24 cellular contexts compared by ENCODE assay signal in the genomic region with DNA sequence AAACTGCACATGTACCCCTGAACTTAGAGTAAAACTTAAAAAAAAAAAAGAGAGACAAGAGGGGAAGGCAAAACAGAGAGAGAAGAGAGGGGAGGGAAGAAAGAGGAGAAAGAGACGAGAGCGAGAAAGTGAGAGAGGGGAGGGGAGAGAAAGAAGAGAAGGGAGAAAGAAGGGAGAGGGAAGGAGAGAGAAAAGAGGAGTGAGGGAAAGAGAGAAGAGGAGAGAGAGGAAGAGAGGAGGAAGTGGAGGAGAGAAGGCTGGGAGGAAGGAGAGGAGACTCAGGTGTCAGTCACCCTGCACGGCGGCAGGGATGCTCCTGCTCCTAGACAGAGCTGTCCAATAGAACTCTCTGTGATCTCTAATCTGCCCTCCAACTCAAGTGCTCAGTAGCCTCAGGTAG.
"Had no signal": no experiment of that assay in that cellular context is flagged by ENCODE, and none has a peak within 500 bp of the region (broad histone marks: within the 10 kb centered on the region; RNA-seq: fewer than 3 reads in every experiment).

No MANE protein-coding gene starts in this region.

- H3K4me2 ChIP-seq: hepatocyte, smooth muscle cell had no signal

- H3K4me3 ChIP-seq: hepatocyte, left lung, lower lobe of right lung, ovary, right atrium auricular region, right lobe of liver, smooth muscle cell, tibial nerve, uterus had no signal

- H3K36me3 ChIP-seq: left lung, lower lobe of right lung, ovary, right atrium auricular region, right lobe of liver, uterus had no signal

- H3K27ac Mint-ChIP-seq: progenitor cell of endocrine pancreas; stimulated activated memory B cell treated with anti-CD40 and anti-IgM and Interleukin-4, amounts not matched to agents 10 μg/mL and 1 μg/mL and 100 μg/mL, for 72 hours; stimulated activated naive CD8-positive, alpha-beta T cell treated with anti-CD3 and anti-CD28 coated beads, Interleukin-15, amount 100 ng/mL, for 72 hours; type B pancreatic cell had no signal

- H3K27ac ChIP-seq: hepatocyte, left lung, lower lobe of right lung, ovary, right atrium auricular region, right lobe of liver, tibial nerve, uterus had no signal

- H2AFZ ChIP-seq: hepatocyte had no signal

- FAIRE-seq: keratinocyte had no signal

- H3K36me3 Mint-ChIP-seq: type B pancreatic cell had no signal

- H3K4me1 ChIP-seq: lower lobe of right lung, right lobe of liver, uterus had no signal

- H3K4me3 Mint-ChIP-seq: naive thymus-derived CD8-positive, alpha-beta T cell; stimulated activated memory B cell treated with anti-CD40 and anti-IgM and Interleukin-4, amounts not matched to agents 10 μg/mL and 1 μg/mL and 100 μg/mL, for 72 hours; stimulated activated naive CD8-positive, alpha-beta T cell treated with anti-CD3 and anti-CD28 coated beads, Interleukin-15, amount 100 ng/mL, for 72 hours; type B pancreatic cell had no signal

- ATAC-seq: left colon; left lung; lower lobe of right lung; naive thymus-derived CD8-positive, alpha-beta T cell; right lobe of liver; stimulated activated memory B cell treated with anti-CD40 and anti-IgM and Interleukin-4, amounts not matched to agents 10 μg/mL and 1 μg/mL and 100 μg/mL, for 72 hours; stimulated activated naive CD8-positive, alpha-beta T cell treated with anti-CD3 and anti-CD28 coated beads, Interleukin-15, amount 100 ng/mL, for 72 hours had no signal

- H3K9me3 Mint-ChIP-seq: stimulated activated naive CD8-positive, alpha-beta T cell treated with anti-CD3 and anti-CD28 coated beads, Interleukin-15, amount 100 ng/mL, for 72 hours; type B pancreatic cell had no signal

- H3K9me3 ChIP-seq: left lung, lower lobe of right lung, ovary, right atrium auricular region, right lobe of liver, tibial nerve, uterus had no signal

- DNase-seq: left colon; left lung; lower lobe of right lung; mammary epithelial cell; mesenchymal stem cell; naive thymus-derived CD8-positive, alpha-beta T cell; ovary; right lobe of liver; stimulated activated CD4-positive, alpha-beta T cell treated with anti-CD3 and anti-CD28 coated beads, Interleukin-1b, Interleukin-23, amount 100 ng/mL, for 48 hours; stimulated activated CD4-positive, alpha-beta T cell treated with anti-CD3 and anti-CD28 coated beads, Interleukin-2, amount 100 ng/mL, for 48 hours; stimulated activated CD4-positive, alpha-beta T cell treated with anti-CD3 and anti-CD28 coated beads, Interleukin-4, amount 100 ng/mL, for 4 hours; stimulated activated CD8-positive, alpha-beta memory T cell treated with anti-CD3 and anti-CD28 coated beads, Interleukin-4, amount 100 ng/mL, for 48 hours; stimulated activated naive CD4-positive, alpha-beta T cell treated with Interleukin-2 at 50 U/mL for 16 hours; stimulated activated naive CD8-positive, alpha-beta T cell treated with anti-CD3 and anti-CD28 coated beads, Interleukin-15, amount 100 ng/mL, for 72 hours; substantia nigra; uterus had no signal

- H3K27me3 ChIP-seq: ovary, right atrium auricular region, right lobe of liver, uterus had no signal

- H3K79me2 ChIP-seq: hepatocyte had no signal
